Comparison of ENCODE assay signal across 2 cellular contexts in genomic region chr6:29447670-29448069, GRCh38.
TF ChIP-seq lines count a peak whose summit lies in the region.

No MANE protein-coding gene starts in this region.

TF ChIP-seq in SK-N-SH treated with all-trans-retinoic acid at 6 μM for 48 hours, 23 proteins besides CTCF, POLR2A, EP300 and RAD21:
- TF ChIP-seq PPARA (CRISPR knock-in tag; IDR thresholded peaks at IDR 0.05; ENCODE audit: borderline replicate concordance) = no peak
- TF ChIP-seq ZNF8 (CRISPR knock-in tag; IDR thresholded peaks at IDR 0.05) = no peak
- TF ChIP-seq BACH2 (CRISPR knock-in tag; IDR thresholded peaks at IDR 0.05; ENCODE audit: borderline replicate concordance) = no peak
- no peak for TF ChIP-seq ZC3H10 (CRISPR knock-in tag; IDR thresholded peaks at IDR 0.05)
- no peak for TF ChIP-seq ESRRG (CRISPR knock-in tag; IDR thresholded peaks at IDR 0.05)
- no peak for TF ChIP-seq ZNF565 (CRISPR knock-in tag; conservative IDR thresholded peaks at IDR 0.05; ENCODE audit: low read depth)
- TF ChIP-seq CSDC2 (CRISPR knock-in tag; IDR thresholded peaks at IDR 0.05) = no peak
- no peak for TF ChIP-seq ISL1 (CRISPR knock-in tag; IDR thresholded peaks at IDR 0.05)
- TF ChIP-seq ZFP30 (CRISPR knock-in tag; IDR thresholded peaks at IDR 0.05) = no peak

TF ChIP-seq in HepG2, 621 proteins besides CTCF, POLR2A, EP300 and RAD21:
- no peak for TF ChIP-seq ZNF33B (CRISPR knock-in tag; IDR thresholded peaks at IDR 0.05)
- TF ChIP-seq SRY (CRISPR knock-in tag; IDR thresholded peaks at IDR 0.05) = no peak
- TF ChIP-seq ZNF609 (CRISPR knock-in tag; IDR thresholded peaks at IDR 0.05; ENCODE audit: borderline replicate concordance) = no peak
- TF ChIP-seq BRD4 (CRISPR knock-in tag; IDR thresholded peaks at IDR 0.05) = no peak
- no peak for TF ChIP-seq HOXA5 (CRISPR knock-in tag; IDR thresholded peaks at IDR 0.05)
- TF ChIP-seq, protein P1, sequence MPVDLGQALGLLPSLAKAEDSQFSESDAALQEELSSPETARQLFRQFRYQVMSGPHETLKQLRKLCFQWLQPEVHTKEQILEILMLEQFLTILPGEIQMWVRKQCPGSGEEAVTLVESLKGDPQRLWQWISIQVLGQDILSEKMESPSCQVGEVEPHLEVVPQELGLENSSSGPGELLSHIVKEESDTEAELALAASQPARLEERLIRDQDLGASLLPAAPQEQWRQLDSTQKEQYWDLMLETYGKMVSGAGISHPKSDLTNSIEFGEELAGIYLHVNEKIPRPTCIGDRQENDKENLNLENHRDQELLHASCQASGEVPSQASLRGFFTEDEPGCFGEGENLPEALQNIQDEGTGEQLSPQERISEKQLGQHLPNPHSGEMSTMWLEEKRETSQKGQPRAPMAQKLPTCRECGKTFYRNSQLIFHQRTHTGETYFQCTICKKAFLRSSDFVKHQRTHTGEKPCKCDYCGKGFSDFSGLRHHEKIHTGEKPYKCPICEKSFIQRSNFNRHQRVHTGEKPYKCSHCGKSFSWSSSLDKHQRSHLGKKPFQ (CRISPR knock-in tag; IDR thresholded peaks at IDR 0.05; ENCODE audit: insufficient replicate concordance) = no peak
- TF ChIP-seq, protein P2, sequence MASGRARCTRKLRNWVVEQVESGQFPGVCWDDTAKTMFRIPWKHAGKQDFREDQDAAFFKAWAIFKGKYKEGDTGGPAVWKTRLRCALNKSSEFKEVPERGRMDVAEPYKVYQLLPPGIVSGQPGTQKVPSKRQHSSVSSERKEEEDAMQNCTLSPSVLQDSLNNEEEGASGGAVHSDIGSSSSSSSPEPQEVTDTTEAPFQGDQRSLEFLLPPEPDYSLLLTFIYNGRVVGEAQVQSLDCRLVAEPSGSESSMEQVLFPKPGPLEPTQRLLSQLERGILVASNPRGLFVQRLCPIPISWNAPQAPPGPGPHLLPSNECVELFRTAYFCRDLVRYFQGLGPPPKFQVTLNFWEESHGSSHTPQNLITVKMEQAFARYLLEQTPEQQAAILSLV (CRISPR knock-in tag; IDR thresholded peaks at IDR 0.05; ENCODE audit: borderline replicate concordance) = no peak
- no peak for TF ChIP-seq ZSCAN30 (CRISPR knock-in tag; IDR thresholded peaks at IDR 0.05)
- no peak for TF ChIP-seq POLR2G (IDR thresholded peaks at IDR 0.05; ENCODE audit: low read depth, low read length)
- TF ChIP-seq FOXK1 (CRISPR knock-in tag; IDR thresholded peaks at IDR 0.05; ENCODE audit: borderline replicate concordance, low read depth) = no peak
- no peak for TF ChIP-seq RBM22 (optimal IDR thresholded peaks at IDR 0.05; ENCODE audit: low read length)
- no peak for TF ChIP-seq THAP11 (CRISPR knock-in tag; IDR thresholded peaks at IDR 0.05)
- no peak for TF ChIP-seq ZNF160 (CRISPR knock-in tag; IDR thresholded peaks at IDR 0.05)
- TF ChIP-seq ZNF614 (CRISPR knock-in tag; IDR thresholded peaks at IDR 0.05; ENCODE audit: borderline replicate concordance) = no peak
- TF ChIP-seq TCF12 (IDR thresholded peaks at IDR 0.05) = no peak
- no peak for TF ChIP-seq TCF12 (CRISPR knock-in tag; IDR thresholded peaks at IDR 0.05)
- TF ChIP-seq, protein P3, sequence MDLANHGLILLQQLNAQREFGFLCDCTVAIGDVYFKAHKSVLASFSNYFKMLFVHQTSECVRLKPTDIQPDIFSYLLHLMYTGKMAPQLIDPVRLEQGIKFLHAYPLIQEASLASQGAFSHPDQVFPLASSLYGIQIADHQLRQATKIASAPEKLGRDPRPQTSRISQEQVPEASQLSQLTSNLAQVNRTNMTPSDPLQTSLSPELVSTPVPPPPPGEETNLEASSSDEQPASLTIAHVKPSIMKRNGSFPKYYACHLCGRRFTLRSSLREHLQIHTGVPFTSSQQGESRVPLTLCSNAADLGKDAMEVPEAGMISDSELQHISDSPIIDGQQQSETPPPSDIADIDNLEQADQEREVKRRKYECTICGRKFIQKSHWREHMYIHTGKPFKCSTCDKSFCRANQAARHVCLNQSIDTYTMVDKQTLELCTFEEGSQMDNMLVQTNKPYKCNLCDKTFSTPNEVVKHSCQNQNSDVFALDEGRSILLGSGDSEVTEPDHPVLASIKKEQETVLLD (CRISPR knock-in tag; IDR thresholded peaks at IDR 0.05; ENCODE audit: low read depth) = no peak
- TF ChIP-seq, protein P4, sequence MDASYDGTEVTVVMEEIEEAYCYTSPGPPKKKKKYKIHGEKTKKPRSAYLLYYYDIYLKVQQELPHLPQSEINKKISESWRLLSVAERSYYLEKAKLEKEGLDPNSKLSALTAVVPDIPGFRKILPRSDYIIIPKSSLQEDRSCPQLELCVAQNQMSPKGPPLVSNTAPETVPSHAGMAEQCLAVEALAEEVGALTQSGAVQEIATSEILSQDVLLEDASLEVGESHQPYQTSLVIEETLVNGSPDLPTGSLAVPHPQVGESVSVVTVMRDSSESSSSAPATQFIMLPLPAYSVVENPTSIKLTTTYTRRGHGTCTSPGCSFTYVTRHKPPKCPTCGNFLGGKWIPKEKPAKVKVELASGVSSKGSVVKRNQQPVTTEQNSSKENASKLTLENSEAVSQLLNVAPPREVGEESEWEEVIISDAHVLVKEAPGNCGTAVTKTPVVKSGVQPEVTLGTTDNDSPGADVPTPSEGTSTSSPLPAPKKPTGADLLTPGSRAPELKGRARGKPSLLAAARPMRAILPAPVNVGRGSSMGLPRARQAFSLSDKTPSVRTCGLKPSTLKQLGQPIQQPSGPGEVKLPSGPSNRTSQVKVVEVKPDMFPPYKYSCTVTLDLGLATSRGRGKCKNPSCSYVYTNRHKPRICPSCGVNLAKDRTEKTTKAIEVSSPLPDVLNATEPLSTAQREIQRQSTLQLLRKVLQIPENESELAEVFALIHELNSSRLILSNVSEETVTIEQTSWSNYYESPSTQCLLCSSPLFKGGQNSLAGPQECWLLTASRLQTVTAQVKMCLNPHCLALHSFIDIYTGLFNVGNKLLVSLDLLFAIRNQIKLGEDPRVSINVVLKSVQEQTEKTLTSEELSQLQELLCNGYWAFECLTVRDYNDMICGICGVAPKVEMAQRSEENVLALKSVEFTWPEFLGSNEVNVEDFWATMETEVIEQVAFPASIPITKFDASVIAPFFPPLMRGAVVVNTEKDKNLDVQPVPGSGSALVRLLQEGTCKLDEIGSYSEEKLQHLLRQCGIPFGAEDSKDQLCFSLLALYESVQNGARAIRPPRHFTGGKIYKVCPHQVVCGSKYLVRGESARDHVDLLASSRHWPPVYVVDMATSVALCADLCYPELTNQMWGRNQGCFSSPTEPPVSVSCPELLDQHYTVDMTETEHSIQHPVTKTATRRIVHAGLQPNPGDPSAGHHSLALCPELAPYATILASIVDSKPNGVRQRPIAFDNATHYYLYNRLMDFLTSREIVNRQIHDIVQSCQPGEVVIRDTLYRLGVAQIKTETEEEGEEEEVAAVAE (CRISPR knock-in tag; IDR thresholded peaks at IDR 0.05; ENCODE audit: borderline replicate concordance) = no peak
- TF ChIP-seq, protein P5, sequence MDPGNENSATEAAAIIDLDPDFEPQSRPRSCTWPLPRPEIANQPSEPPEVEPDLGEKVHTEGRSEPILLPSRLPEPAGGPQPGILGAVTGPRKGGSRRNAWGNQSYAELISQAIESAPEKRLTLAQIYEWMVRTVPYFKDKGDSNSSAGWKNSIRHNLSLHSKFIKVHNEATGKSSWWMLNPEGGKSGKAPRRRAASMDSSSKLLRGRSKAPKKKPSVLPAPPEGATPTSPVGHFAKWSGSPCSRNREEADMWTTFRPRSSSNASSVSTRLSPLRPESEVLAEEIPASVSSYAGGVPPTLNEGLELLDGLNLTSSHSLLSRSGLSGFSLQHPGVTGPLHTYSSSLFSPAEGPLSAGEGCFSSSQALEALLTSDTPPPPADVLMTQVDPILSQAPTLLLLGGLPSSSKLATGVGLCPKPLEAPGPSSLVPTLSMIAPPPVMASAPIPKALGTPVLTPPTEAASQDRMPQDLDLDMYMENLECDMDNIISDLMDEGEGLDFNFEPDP (CRISPR knock-in tag; conservative IDR thresholded peaks at IDR 0.05) = no peak
- no peak for TF ChIP-seq ZNF839 (CRISPR knock-in tag; IDR thresholded peaks at IDR 0.05; ENCODE audit: borderline replicate concordance)
- no peak for TF ChIP-seq GMEB1 (CRISPR knock-in tag; IDR thresholded peaks at IDR 0.05; ENCODE audit: borderline replicate concordance)
